ENCODE assay signal across 16 cellular contexts in genomic region chr11:61895046-61895717, GRCh38. TPM values are rescaled to one million over a fixed set of nuclear protein-coding genes. Genes with fewer than 3 reads are reported as not detected.
"Had no signal": no experiment of that assay in that cellular context is flagged by ENCODE, and none has a peak within 500 bp of the region (broad histone marks: within the 10 kb centered on the region; RNA-seq: fewer than 3 reads in every experiment).

No MANE protein-coding gene starts in this region.

- H3K27me3 ChIP-seq: gastrocnemius medialis, heart right ventricle, suprapubic skin had no signal

- H3K27ac Mint-ChIP-seq: activated CD4-positive, alpha-beta memory T cell treated with anti-CD3 and anti-CD28 coated beads for 36 hours; activated naive CD8-positive, alpha-beta T cell treated with anti-CD3 and anti-CD28 coated beads for 36 hours had no signal

- H3K36me3 Mint-ChIP-seq: activated CD4-positive, alpha-beta memory T cell treated with anti-CD3 and anti-CD28 coated beads for 36 hours; activated naive CD8-positive, alpha-beta T cell treated with anti-CD3 and anti-CD28 coated beads for 36 hours had no signal

- DNase-seq: activated CD4-positive, alpha-beta memory T cell treated with anti-CD3 and anti-CD28 coated beads for 36 hours; activated CD4-positive, alpha-beta T cell treated with anti-CD3 and anti-CD28 coated beads for 1 hour; activated gamma-delta T cell treated with Interleukin-2 at 50 U/mL for 16 hours; activated naive CD8-positive, alpha-beta T cell treated with anti-CD3 and anti-CD28 coated beads for 36 hours; activated T-cell treated with anti-CD3 and anti-CD28 coated beads, Interleukin-2, amount 50 U/mL, for 48 hours; aorta; gastrocnemius medialis; heart right ventricle; stimulated activated CD4-positive, alpha-beta T cell treated with anti-CD3 and anti-CD28 coated beads, Interleukin-12 subunit alpha, Interleukin-12 subunit beta, amount 100 ng/mL, for 4 hours; stimulated activated CD4-positive, alpha-beta T cell treated with anti-CD3 and anti-CD28 coated beads, Interleukin-2, amount 100 ng/mL, for 48 hours; stimulated activated naive CD8-positive, alpha-beta T cell treated with anti-CD3 and anti-CD28 coated beads, Interleukin-15, Interleukin-2, amounts not matched to agents 100 U/mL and 50 U/mL, for 24 hours had no signal

- H3K27ac ChIP-seq: suprapubic skin had no signal

- FAIRE-seq: endothelial cell of umbilical vein, islet of Langerhans had no signal

- H3K36me3 ChIP-seq: gastrocnemius medialis had no signal

- H3K27me3 Mint-ChIP-seq: activated CD4-positive, alpha-beta memory T cell treated with anti-CD3 and anti-CD28 coated beads for 36 hours had no signal

- H3K4me3 Mint-ChIP-seq: activated CD4-positive, alpha-beta memory T cell treated with anti-CD3 and anti-CD28 coated beads for 36 hours; activated naive CD8-positive, alpha-beta T cell treated with anti-CD3 and anti-CD28 coated beads for 36 hours; nephron had no signal

- H3K9me3 Mint-ChIP-seq: activated CD4-positive, alpha-beta memory T cell treated with anti-CD3 and anti-CD28 coated beads for 36 hours; activated naive CD8-positive, alpha-beta T cell treated with anti-CD3 and anti-CD28 coated beads for 36 hours; nephron had no signal

- H3K4me3 ChIP-seq: gastrocnemius medialis, heart right ventricle, suprapubic skin had no signal

- ATAC-seq: gastrocnemius medialis; heart right ventricle; sciatic nerve; stimulated activated naive CD8-positive, alpha-beta T cell treated with anti-CD3 and anti-CD28 coated beads, Interleukin-15, Interleukin-2, amounts not matched to agents 100 U/mL and 50 U/mL, for 24 hours had no signal

- H3K9me3 ChIP-seq: gastrocnemius medialis, heart right ventricle, suprapubic skin had no signal

RNA-seq across cellular contexts. Expression of gene RAB3IL1, which starts 22.2 kb away (rescaled TPM):
- total RNA-seq: activated naive CD8-positive, alpha-beta T cell treated with anti-CD3 and anti-CD28 coated beads for 36 hours had no signal

RNA-seq across cellular contexts. Expression of gene BEST1, which starts 55.0 kb away (rescaled TPM):
- total RNA-seq: endothelial cell of umbilical vein had no signal
